ENCODE assay signal across 2 cellular contexts in the genomic region with DNA sequence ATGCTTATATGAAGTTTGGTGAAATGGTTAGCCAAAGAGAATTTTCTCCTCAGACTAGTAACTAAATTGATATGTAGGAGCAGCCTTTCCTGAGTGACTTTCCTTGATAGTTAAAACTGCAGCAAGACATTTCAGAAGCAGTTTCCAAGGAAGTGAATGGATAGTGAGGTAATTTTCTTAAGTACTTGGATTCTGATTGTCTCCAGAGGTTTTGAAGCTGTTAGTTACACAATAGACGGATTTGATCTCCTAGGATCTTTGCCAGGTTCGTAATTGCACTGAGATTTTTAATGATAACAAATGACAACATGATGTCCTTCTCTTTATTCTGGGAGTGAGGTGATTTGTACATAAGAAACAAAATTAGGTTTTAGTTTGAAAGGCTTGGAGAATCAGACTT.
TF ChIP-seq lines count a peak whose summit lies in the region.

No MANE protein-coding gene starts in this region.

TF ChIP-seq in A549, 52 proteins besides CTCF, POLR2A, EP300 and RAD21:
- TF ChIP-seq ZSCAN20 (CRISPR knock-in tag; IDR thresholded peaks at IDR 0.05) (no peak), FOSB (CRISPR knock-in tag; IDR thresholded peaks at IDR 0.05) (no peak)
- TF ChIP-seq, protein P1, sequence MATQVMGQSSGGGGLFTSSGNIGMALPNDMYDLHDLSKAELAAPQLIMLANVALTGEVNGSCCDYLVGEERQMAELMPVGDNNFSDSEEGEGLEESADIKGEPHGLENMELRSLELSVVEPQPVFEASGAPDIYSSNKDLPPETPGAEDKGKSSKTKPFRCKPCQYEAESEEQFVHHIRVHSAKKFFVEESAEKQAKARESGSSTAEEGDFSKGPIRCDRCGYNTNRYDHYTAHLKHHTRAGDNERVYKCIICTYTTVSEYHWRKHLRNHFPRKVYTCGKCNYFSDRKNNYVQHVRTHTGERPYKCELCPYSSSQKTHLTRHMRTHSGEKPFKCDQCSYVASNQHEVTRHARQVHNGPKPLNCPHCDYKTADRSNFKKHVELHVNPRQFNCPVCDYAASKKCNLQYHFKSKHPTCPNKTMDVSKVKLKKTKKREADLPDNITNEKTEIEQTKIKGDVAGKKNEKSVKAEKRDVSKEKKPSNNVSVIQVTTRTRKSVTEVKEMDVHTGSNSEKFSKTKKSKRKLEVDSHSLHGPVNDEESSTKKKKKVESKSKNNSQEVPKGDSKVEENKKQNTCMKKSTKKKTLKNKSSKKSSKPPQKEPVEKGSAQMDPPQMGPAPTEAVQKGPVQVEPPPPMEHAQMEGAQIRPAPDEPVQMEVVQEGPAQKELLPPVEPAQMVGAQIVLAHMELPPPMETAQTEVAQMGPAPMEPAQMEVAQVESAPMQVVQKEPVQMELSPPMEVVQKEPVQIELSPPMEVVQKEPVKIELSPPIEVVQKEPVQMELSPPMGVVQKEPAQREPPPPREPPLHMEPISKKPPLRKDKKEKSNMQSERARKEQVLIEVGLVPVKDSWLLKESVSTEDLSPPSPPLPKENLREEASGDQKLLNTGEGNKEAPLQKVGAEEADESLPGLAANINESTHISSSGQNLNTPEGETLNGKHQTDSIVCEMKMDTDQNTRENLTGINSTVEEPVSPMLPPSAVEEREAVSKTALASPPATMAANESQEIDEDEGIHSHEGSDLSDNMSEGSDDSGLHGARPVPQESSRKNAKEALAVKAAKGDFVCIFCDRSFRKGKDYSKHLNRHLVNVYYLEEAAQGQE (IDR thresholded peaks at IDR 0.05) = no peak

TF ChIP-seq in endothelial cell of umbilical vein, 7 proteins besides CTCF, POLR2A, EP300 and RAD21:
- no peak for TF ChIP-seq MYC (IDR thresholded peaks at IDR 0.05; ENCODE audit: low read depth, low read length)
- TF ChIP-seq, protein P2, sequence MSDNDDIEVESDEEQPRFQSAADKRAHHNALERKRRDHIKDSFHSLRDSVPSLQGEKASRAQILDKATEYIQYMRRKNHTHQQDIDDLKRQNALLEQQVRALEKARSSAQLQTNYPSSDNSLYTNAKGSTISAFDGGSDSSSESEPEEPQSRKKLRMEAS (IDR thresholded peaks at IDR 0.05; ENCODE audit: insufficient read depth, insufficient read length) = no peak
